1 cellular context compared by ENCODE assay signal in the genomic region with DNA sequence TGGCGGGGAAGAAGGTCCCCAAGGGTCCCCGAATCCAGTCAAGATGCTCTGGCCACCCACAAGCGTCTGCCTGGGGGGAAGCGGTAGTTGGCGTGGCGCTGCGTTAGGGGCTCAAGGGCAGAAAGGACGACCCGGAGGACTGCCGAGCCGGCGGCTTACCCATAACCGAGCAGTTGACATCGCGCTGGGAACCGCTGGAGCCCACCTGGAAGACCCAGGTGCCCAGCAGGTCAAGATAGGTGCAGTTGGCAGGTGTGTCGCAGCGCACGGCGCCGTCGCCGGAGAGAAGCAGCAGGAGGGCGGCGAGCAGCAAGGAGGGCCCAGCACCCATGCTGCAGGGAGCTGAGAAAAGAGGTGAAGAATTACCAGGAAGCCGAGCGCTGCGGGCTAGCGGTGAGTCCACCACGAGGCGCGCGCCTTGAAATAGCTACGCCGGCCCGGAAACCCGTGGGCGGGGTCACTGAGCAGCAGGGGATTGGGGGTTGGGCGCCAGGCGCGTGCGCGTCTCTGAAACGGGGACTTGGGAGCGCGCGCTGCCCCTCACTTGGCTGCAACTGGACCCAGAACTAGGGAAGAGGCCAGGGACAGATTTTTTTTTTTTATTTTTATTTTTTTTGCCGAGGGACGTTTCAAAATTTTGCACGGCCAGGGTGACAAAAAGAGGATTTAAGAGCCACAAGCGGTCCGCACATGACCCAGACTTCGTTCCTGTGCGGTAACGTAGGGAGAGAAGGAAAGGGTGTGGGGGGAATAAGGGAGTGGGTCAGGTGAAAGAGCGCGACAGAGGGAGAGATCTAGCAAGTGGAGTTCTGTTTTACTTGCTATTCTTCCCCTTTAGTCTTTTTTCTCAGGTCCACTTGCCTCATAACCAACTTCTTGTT.
TF ChIP-seq lines count a peak whose summit lies in the region.

A gene (minus strand): TSS at position 395 of the 881 bp plus-strand sequence. CDS start 64 bp downstream, at position 331.

TF ChIP-seq in HepG2, 621 proteins besides CTCF, POLR2A, EP300 and RAD21 (continued from another document and continues in another):
- TF ChIP-seq, protein P1, sequence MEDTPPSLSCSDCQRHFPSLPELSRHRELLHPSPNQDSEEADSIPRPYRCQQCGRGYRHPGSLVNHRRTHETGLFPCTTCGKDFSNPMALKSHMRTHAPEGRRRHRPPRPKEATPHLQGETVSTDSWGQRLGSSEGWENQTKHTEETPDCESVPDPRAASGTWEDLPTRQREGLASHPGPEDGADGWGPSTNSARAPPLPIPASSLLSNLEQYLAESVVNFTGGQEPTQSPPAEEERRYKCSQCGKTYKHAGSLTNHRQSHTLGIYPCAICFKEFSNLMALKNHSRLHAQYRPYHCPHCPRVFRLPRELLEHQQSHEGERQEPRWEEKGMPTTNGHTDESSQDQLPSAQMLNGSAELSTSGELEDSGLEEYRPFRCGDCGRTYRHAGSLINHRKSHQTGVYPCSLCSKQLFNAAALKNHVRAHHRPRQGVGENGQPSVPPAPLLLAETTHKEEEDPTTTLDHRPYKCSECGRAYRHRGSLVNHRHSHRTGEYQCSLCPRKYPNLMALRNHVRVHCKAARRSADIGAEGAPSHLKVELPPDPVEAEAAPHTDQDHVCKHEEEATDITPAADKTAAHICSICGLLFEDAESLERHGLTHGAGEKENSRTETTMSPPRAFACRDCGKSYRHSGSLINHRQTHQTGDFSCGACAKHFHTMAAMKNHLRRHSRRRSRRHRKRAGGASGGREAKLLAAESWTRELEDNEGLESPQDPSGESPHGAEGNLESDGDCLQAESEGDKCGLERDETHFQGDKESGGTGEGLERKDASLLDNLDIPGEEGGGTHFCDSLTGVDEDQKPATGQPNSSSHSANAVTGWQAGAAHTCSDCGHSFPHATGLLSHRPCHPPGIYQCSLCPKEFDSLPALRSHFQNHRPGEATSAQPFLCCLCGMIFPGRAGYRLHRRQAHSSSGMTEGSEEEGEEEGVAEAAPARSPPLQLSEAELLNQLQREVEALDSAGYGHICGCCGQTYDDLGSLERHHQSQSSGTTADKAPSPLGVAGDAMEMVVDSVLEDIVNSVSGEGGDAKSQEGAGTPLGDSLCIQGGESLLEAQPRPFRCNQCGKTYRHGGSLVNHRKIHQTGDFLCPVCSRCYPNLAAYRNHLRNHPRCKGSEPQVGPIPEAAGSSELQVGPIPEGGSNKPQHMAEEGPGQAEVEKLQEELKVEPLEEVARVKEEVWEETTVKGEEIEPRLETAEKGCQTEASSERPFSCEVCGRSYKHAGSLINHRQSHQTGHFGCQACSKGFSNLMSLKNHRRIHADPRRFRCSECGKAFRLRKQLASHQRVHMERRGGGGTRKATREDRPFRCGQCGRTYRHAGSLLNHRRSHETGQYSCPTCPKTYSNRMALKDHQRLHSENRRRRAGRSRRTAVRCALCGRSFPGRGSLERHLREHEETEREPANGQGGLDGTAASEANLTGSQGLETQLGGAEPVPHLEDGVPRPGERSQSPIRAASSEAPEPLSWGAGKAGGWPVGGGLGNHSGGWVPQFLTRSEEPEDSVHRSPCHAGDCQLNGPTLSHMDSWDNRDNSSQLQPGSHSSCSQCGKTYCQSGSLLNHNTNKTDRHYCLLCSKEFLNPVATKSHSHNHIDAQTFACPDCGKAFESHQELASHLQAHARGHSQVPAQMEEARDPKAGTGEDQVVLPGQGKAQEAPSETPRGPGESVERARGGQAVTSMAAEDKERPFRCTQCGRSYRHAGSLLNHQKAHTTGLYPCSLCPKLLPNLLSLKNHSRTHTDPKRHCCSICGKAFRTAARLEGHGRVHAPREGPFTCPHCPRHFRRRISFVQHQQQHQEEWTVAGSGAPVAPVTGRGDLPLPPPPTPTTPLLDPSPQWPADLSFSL (CRISPR knock-in tag; IDR thresholded peaks at IDR 0.05): no peak
- TF ChIP-seq KDM3A (CRISPR knock-in tag; IDR thresholded peaks at IDR 0.05; ENCODE audit: low read depth) (0 out of 2 replicates have a peak, but pooled peaks have one; percentile 56), MYNN (CRISPR knock-in tag; IDR thresholded peaks at IDR 0.05; ENCODE audit: low read depth) (no peak), TOE1 (CRISPR knock-in tag; IDR thresholded peaks at IDR 0.05) (no peak), RAD51 (IDR thresholded peaks at IDR 0.05; ENCODE audit: borderline replicate concordance) (no peak), ETV6 (CRISPR knock-in tag; conservative IDR thresholded peaks at IDR 0.05) (0 out of 2 replicates have a peak, but pooled peaks have one; percentile 43), CCAR2 (optimal IDR thresholded peaks at IDR 0.05; ENCODE audit: low read depth, low read length) (no peak), WIZ (CRISPR knock-in tag; IDR thresholded peaks at IDR 0.05) (no peak), ZEB1 (IDR thresholded peaks at IDR 0.05; ENCODE audit: insufficient replicate concordance, low read depth) (no peak), SALL2 (CRISPR knock-in tag; IDR thresholded peaks at IDR 0.05) (peak; percentile 80), ZC3H13 (CRISPR knock-in tag; IDR thresholded peaks at IDR 0.05) (peak; percentile 68; the same call in 1 of the 2 replicates), DR1 (CRISPR knock-in tag; IDR thresholded peaks at IDR 0.05) (peak; percentile 65; the same call in 1 of the 2 replicates), HNRNPLL (IDR thresholded peaks at IDR 0.05; ENCODE audit: low read depth, low read length, poor library complexity, severe bottlenecking) (peak; percentile 45), ZNF264 (CRISPR knock-in tag; IDR thresholded peaks at IDR 0.05) (peak; percentile 50; the same call in 1 of the 2 replicates), ZNF496 (CRISPR knock-in tag; IDR thresholded peaks at IDR 0.05; ENCODE audit: insufficient replicate concordance) (no peak), POLR2G (IDR thresholded peaks at IDR 0.05; ENCODE audit: low read depth, low read length) (peak; percentile 84), ERF (CRISPR knock-in tag; IDR thresholded peaks at IDR 0.05) (peak; percentile 77), ZBTB1 (CRISPR knock-in tag; IDR thresholded peaks at IDR 0.05; ENCODE audit: borderline replicate concordance) (no peak)
- TF ChIP-seq, protein P2, sequence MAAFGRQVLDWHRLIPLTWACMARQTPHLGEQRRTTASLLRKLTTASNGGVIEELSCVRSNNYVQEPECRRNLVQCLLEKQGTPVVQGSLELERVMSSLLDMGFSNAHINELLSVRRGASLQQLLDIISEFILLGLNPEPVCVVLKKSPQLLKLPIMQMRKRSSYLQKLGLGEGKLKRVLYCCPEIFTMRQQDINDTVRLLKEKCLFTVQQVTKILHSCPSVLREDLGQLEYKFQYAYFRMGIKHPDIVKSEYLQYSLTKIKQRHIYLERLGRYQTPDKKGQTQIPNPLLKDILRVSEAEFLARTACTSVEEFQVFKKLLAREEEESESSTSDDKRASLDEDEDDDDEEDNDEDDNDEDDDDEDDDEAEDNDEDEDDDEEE (CRISPR knock-in tag; IDR thresholded peaks at IDR 0.05): no peak
- TF ChIP-seq, protein P3, sequence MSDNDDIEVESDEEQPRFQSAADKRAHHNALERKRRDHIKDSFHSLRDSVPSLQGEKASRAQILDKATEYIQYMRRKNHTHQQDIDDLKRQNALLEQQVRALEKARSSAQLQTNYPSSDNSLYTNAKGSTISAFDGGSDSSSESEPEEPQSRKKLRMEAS (IDR thresholded peaks at IDR 0.05): peak; percentile 87
- TF ChIP-seq, protein P4, sequence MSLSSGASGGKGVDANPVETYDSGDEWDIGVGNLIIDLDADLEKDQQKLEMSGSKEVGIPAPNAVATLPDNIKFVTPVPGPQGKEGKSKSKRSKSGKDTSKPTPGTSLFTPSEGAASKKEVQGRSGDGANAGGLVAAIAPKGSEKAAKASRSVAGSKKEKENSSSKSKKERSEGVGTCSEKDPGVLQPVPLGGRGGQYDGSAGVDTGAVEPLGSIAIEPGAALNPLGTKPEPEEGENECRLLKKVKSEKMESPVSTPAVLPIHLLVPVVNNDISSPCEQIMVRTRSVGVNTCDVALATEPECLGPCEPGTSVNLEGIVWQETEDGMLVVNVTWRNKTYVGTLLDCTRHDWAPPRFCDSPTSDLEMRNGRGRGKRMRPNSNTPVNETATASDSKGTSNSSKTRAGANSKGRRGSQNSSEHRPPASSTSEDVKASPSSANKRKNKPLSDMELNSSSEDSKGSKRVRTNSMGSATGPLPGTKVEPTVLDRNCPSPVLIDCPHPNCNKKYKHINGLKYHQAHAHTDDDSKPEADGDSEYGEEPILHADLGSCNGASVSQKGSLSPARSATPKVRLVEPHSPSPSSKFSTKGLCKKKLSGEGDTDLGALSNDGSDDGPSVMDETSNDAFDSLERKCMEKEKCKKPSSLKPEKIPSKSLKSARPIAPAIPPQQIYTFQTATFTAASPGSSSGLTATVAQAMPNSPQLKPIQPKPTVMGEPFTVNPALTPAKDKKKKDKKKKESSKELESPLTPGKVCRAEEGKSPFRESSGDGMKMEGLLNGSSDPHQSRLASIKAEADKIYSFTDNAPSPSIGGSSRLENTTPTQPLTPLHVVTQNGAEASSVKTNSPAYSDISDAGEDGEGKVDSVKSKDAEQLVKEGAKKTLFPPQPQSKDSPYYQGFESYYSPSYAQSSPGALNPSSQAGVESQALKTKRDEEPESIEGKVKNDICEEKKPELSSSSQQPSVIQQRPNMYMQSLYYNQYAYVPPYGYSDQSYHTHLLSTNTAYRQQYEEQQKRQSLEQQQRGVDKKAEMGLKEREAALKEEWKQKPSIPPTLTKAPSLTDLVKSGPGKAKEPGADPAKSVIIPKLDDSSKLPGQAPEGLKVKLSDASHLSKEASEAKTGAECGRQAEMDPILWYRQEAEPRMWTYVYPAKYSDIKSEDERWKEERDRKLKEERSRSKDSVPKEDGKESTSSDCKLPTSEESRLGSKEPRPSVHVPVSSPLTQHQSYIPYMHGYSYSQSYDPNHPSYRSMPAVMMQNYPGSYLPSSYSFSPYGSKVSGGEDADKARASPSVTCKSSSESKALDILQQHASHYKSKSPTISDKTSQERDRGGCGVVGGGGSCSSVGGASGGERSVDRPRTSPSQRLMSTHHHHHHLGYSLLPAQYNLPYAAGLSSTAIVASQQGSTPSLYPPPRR (CRISPR knock-in tag; IDR thresholded peaks at IDR 0.05; ENCODE audit: borderline replicate concordance): no peak
- TF ChIP-seq, protein P5, sequence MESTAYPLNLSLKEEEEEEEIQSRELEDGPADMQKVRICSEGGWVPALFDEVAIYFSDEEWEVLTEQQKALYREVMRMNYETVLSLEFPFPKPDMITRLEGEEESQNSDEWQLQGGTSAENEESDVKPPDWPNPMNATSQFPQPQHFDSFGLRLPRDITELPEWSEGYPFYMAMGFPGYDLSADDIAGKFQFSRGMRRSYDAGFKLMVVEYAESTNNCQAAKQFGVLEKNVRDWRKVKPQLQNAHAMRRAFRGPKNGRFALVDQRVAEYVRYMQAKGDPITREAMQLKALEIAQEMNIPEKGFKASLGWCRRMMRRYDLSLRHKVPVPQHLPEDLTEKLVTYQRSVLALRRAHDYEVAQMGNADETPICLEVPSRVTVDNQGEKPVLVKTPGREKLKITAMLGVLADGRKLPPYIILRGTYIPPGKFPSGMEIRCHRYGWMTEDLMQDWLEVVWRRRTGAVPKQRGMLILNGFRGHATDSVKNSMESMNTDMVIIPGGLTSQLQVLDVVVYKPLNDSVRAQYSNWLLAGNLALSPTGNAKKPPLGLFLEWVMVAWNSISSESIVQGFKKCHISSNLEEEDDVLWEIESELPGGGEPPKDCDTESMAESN (CRISPR knock-in tag; conservative IDR thresholded peaks at IDR 0.05): no peak
- TF ChIP-seq, protein P6, sequence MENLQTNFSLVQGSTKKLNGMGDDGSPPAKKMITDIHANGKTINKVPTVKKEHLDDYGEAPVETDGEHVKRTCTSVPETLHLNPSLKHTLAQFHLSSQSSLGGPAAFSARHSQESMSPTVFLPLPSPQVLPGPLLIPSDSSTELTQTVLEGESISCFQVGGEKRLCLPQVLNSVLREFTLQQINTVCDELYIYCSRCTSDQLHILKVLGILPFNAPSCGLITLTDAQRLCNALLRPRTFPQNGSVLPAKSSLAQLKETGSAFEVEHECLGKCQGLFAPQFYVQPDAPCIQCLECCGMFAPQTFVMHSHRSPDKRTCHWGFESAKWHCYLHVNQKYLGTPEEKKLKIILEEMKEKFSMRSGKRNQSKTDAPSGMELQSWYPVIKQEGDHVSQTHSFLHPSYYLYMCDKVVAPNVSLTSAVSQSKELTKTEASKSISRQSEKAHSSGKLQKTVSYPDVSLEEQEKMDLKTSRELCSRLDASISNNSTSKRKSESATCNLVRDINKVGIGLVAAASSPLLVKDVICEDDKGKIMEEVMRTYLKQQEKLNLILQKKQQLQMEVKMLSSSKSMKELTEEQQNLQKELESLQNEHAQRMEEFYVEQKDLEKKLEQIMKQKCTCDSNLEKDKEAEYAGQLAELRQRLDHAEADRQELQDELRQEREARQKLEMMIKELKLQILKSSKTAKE (CRISPR knock-in tag; IDR thresholded peaks at IDR 0.05; ENCODE audit: borderline replicate concordance): no peak
- TF ChIP-seq, protein P7, sequence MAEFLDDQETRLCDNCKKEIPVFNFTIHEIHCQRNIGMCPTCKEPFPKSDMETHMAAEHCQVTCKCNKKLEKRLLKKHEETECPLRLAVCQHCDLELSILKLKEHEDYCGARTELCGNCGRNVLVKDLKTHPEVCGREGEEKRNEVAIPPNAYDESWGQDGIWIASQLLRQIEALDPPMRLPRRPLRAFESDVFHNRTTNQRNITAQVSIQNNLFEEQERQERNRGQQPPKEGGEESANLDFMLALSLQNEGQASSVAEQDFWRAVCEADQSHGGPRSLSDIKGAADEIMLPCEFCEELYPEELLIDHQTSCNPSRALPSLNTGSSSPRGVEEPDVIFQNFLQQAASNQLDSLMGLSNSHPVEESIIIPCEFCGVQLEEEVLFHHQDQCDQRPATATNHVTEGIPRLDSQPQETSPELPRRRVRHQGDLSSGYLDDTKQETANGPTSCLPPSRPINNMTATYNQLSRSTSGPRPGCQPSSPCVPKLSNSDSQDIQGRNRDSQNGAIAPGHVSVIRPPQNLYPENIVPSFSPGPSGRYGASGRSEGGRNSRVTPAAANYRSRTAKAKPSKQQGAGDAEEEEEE (CRISPR knock-in tag; IDR thresholded peaks at IDR 0.05; ENCODE audit: borderline replicate concordance): no peak
- TF ChIP-seq, protein P8, sequence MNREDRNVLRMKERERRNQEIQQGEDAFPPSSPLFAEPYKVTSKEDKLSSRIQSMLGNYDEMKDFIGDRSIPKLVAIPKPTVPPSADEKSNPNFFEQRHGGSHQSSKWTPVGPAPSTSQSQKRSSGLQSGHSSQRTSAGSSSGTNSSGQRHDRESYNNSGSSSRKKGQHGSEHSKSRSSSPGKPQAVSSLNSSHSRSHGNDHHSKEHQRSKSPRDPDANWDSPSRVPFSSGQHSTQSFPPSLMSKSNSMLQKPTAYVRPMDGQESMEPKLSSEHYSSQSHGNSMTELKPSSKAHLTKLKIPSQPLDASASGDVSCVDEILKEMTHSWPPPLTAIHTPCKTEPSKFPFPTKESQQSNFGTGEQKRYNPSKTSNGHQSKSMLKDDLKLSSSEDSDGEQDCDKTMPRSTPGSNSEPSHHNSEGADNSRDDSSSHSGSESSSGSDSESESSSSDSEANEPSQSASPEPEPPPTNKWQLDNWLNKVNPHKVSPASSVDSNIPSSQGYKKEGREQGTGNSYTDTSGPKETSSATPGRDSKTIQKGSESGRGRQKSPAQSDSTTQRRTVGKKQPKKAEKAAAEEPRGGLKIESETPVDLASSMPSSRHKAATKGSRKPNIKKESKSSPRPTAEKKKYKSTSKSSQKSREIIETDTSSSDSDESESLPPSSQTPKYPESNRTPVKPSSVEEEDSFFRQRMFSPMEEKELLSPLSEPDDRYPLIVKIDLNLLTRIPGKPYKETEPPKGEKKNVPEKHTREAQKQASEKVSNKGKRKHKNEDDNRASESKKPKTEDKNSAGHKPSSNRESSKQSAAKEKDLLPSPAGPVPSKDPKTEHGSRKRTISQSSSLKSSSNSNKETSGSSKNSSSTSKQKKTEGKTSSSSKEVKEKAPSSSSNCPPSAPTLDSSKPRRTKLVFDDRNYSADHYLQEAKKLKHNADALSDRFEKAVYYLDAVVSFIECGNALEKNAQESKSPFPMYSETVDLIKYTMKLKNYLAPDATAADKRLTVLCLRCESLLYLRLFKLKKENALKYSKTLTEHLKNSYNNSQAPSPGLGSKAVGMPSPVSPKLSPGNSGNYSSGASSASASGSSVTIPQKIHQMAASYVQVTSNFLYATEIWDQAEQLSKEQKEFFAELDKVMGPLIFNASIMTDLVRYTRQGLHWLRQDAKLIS (CRISPR knock-in tag; IDR thresholded peaks at IDR 0.05): no peak
